In genomic region chr16:54957403-54957802, GRCh38 we compare ENCODE assay signal across 9 cellular contexts. TPM values are rescaled to one million over a fixed set of nuclear protein-coding genes. Genes with fewer than 3 reads are reported as not detected.
DNase-seq lines count a peak whose midpoint lies in the region; ATAC-seq and TF ChIP-seq lines count a peak whose summit lies in the region.
"Had no signal": no experiment of that assay in that cellular context is flagged by ENCODE, and none has a peak within 500 bp of the region (broad histone marks: within the 10 kb centered on the region; RNA-seq: fewer than 3 reads in every experiment).

No MANE protein-coding gene starts in this region.

- H2BK15ac ChIP-seq in mesendoderm (replicated peaks; ENCODE audit: low read depth): no peak overlapping the region

- H3K79me1 ChIP-seq in mesendoderm (ENCODE audit: low read length): no peaks in the 10 kb centered on the region

- H3K4me3 ChIP-seq in mesendoderm (ENCODE audit: low read length): no peak overlapping the region

- no peak overlapping the region for H3K9ac ChIP-seq in mesendoderm (ENCODE audit: low read length)

- H3K36me3 ChIP-seq in mesendoderm (ENCODE audit: control insufficient read depth, insufficient read depth, low read length): no peaks in the 10 kb centered on the region

- DNase-seq in NCI-H2107 treated with DMSO at 0.1 percent for 48 hours (lab: John Stamatoyannopoulos, UW; ENCODE audit: unreplicated experiment): peak; percentile 6
- DNase-seq in NCI-H2107 (lab: John Stamatoyannopoulos, UW): no peak
- peak; percentile 14 for DNase-seq in KG1 (lab: John Stamatoyannopoulos, UW)
- DNase-seq in mesendoderm: peak; percentile 54
- DNase-seq: naive B cell had no signal

- ATAC-seq in HG02970 (IDR thresholded peaks at IDR 0.05; ENCODE audit: low FRiP score, unreplicated experiment) (no peak), GM18498 (IDR thresholded peaks at IDR 0.05; ENCODE audit: unreplicated experiment) (no peak), GM19467 (IDR thresholded peaks at IDR 0.05; ENCODE audit: unreplicated experiment) (no peak)

- H3K4me1 ChIP-seq in mesendoderm (ENCODE audit: control insufficient read depth, low read depth, low read length): no peaks in the 10 kb centered on the region

- no peak overlapping the region for H2BK5ac ChIP-seq in mesendoderm (ENCODE audit: low read length)

- no peak overlapping the region for H3K18ac ChIP-seq in mesendoderm (ENCODE audit: low read length)

- no peak overlapping the region for H4K8ac ChIP-seq in mesendoderm (ENCODE audit: low read depth, low read length)

- H3K56ac ChIP-seq in mesendoderm (ENCODE audit: low read length): no peak overlapping the region

- no peak overlapping the region for H3K4ac ChIP-seq in mesendoderm (ENCODE audit: low read depth, low read length)

- H3K79me2 ChIP-seq in mesendoderm (ENCODE audit: control insufficient read depth, insufficient read depth, low read length): no peaks in the 10 kb centered on the region

- H2BK120ac ChIP-seq in mesendoderm (ENCODE audit: low read depth, low read length): no peak overlapping the region

- peak; percentile 71 for TF ChIP-seq CTCF in VCaP (conservative IDR thresholded peaks at IDR 0.05)

- H3K27ac ChIP-seq in VCaP (no peak overlapping the region), mesendoderm (ENCODE audit: low read depth, low read length) (no peak overlapping the region)

- no peak overlapping the region for H2AK5ac ChIP-seq in mesendoderm (ENCODE audit: low read length)

- H3K27me3 ChIP-seq in mesendoderm (ENCODE audit: insufficient read depth, low read length, poor library complexity): no peaks in the 10 kb centered on the region

- no peak overlapping the region for H4K5ac ChIP-seq in mesendoderm (ENCODE audit: low read length)

- no peak overlapping the region for H3K4me2 ChIP-seq in mesendoderm (ENCODE audit: low read length)

- H3K23ac ChIP-seq in mesendoderm (ENCODE audit: low read length): no peak overlapping the region

RNA-seq across cellular contexts. Expression of gene IRX5, which starts 26.7 kb away (rescaled TPM):
- 0.27 TPM for polyA plus RNA-seq in mesendoderm (2013, experiment 1 of 2)
- polyA plus RNA-seq in mesendoderm (2013, experiment 2 of 2): 0.21 TPM
